Comparison of ENCODE assay signal across 8 cellular contexts in genomic region chr6:122400467-122401089, GRCh38. TPM values are rescaled to one million over a fixed set of nuclear protein-coding genes. Genes with fewer than 3 reads are reported as not detected.
DNase-seq lines count a peak whose midpoint lies in the region; ATAC-seq and TF ChIP-seq lines count a peak whose summit lies in the region.

No MANE protein-coding gene starts in this region.

- POLR2A ChIA-PET in CD4-positive, alpha-beta T cell (lab: Charles Lee): interaction anchor here (0.6 kb wide), 1 partner anchor 77 kb away, joined by 3 read pairs; no protein-coding TSS in a partner anchor

- CTCF ChIA-PET in CD4-positive, alpha-beta T cell (lab: Charles Lee): interaction anchor here (1.2 kb wide), 1 partner anchor 17 kb away, joined by 4 read pairs; no protein-coding TSS in a partner anchor

- no peaks in the 10 kb centered on the region for H3K9me3 Mint-ChIP-seq in CD4-positive, alpha-beta T cell
- H3K9me3 Mint-ChIP-seq in nephron: no peaks in the 10 kb centered on the region

- peak overlapping the region; percentile 100 for H3K4me3 Mint-ChIP-seq in CD4-positive, alpha-beta T cell
- peak overlapping the region; percentile 97 to 100 (median 99) for H3K4me3 Mint-ChIP-seq in nephron

- peaks cover 24% of the 10 kb centered on the region for H3K36me3 Mint-ChIP-seq in CD4-positive, alpha-beta T cell (ENCODE audit: low read depth)
- peaks cover 14% of the 10 kb centered on the region for H3K36me3 Mint-ChIP-seq in nephron (ENCODE audit: low read depth)

- DNase-seq in CD4-positive, alpha-beta T cell: no peak
- DNase-seq in KG1 (lab: John Stamatoyannopoulos, UW) (peak; percentile 8), choroid plexus epithelial cell (ENCODE audit: low read depth) (no peak), SIG-M5 (lab: John Stamatoyannopoulos, UW) (no peak), NCI-H1930 (lab: John Stamatoyannopoulos, UW) (no peak)

- peak overlapping the region; percentile 94 for H3K4me3 ChIP-seq in choroid plexus epithelial cell (ENCODE audit: low read depth, low read length)

- no peak for TF ChIP-seq CTCF in CD4-positive, alpha-beta T cell (IDR thresholded peaks at IDR 0.05)
- TF ChIP-seq CTCF in choroid plexus epithelial cell (conservative IDR thresholded peaks at IDR 0.05; ENCODE audit: low read depth, low read length) (no peak), nephron (IDR thresholded peaks at IDR 0.05; ENCODE audit: unreplicated experiment in 3 of 3) (no peak)

- H3K9me3 ChIP-seq in CD4-positive, alpha-beta T cell (ENCODE audit: control insufficient read depth, low read length): no peaks in the 10 kb centered on the region

- ATAC-seq in CD4-positive, alpha-beta T cell (ENCODE audit: poor library complexity): no peak
- ATAC-seq in activated CD4-positive, CD25-positive, alpha-beta regulatory T cell treated with anti-CD3 and anti-CD28 coated beads, Interleukin-2, amount 50 U/mL, for 24 hours: no peak
- no peak for ATAC-seq in GM18519 (IDR thresholded peaks at IDR 0.05; ENCODE audit: low FRiP score, unreplicated experiment)

- intact Hi-C loops in CD4-positive, alpha-beta T cell (cut with DNase I, micrococcal nuclease): loop anchor here (2.0 to 10.0 kb wide), 3 partner anchors 52 to 1066 kb away; partner anchors contain the start of genes SERINC1 (in 1 of the 2) and TBC1D32 (in 1 of the 2)

- no peaks in the 10 kb centered on the region for H3K27me3 Mint-ChIP-seq in CD4-positive, alpha-beta T cell
- no peaks in the 10 kb centered on the region for H3K27me3 Mint-ChIP-seq in nephron (ENCODE audit: low read depth)

- peaks cover 50% of the 10 kb centered on the region for H3K4me1 Mint-ChIP-seq in CD4-positive, alpha-beta T cell (ENCODE audit: low read depth)
- peaks cover 23% of the 10 kb centered on the region for H3K4me1 Mint-ChIP-seq in nephron

- peak overlapping the region; percentile 86 for H3K27ac Mint-ChIP-seq in CD4-positive, alpha-beta T cell
- peak overlapping the region; percentile 78 to 98 (median 98) for H3K27ac Mint-ChIP-seq in nephron

- no peaks in the 10 kb centered on the region for H3K27me3 ChIP-seq in CD4-positive, alpha-beta T cell (ENCODE audit: control insufficient read depth, insufficient read depth, low read length)

- peak overlapping the region; percentile 70 for H3K27ac ChIP-seq in CD4-positive, alpha-beta T cell (ENCODE audit: low read depth, low read length)

RNA-seq across cellular contexts. Expression of gene HSF2, which starts 1.1 kb away (rescaled TPM):
- total RNA-seq in CD4-positive, alpha-beta T cell: 10 to 100 TPM; 41.8 to 47.6 TPM
